ENCODE assay signal across 9 cellular contexts in the genomic region with DNA sequence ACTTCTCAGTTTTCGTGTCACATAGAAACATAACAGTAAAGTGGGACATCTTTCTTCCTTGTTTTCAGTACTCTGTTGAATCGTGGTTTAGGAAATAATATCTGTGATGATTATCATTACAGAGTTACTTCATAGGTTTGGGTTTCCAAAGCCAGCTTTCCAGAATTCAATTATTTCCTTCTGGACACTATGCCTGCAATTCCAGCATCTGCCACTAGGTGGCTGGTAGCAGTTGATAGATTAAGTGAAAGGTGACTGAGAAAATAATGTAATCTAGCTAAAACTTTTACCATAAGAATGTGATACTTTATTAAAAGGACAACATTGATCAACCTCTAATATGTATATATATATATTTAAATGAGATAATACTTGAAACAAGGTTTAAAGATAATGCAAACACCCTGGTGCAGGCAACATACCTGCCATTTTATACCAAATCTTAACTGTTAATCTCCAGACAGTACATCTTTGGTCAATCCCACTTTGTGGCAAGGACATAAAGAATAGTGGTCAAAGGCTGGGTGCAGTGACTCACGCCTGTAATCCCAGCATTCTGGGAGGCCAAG.
DNase-seq lines count a peak whose midpoint lies in the region; ATAC-seq and TF ChIP-seq lines count a peak whose summit lies in the region.
"Had no signal": no experiment of that assay in that cellular context is flagged by ENCODE, and none has a peak within 500 bp of the region (broad histone marks: within the 10 kb centered on the region; RNA-seq: fewer than 3 reads in every experiment).

No MANE protein-coding gene starts in this region.

- H3K36me3 ChIP-seq in sigmoid colon: no peaks in the 10 kb centered on the region

- TF ChIP-seq CTCF in GM12864 (IDR thresholded peaks at IDR 0.05; ENCODE audit: low read depth, low read length, missing control alignments) (peak; percentile 73), sigmoid colon (IDR thresholded peaks at IDR 0.05) (peak in 3 of 4 experiments; percentile 61 to 62 (median 62))

- TF ChIP-seq POLR2A in sigmoid colon (IDR thresholded peaks at IDR 0.05): no peak

- intact Hi-C loops in sigmoid colon (cut with DNase I): no loop called here

- WGBS in sigmoid colon, 2 donors: 84% methylated on average over 3 of the region's 3 CpGs

- no peak for TF ChIP-seq EP300 in sigmoid colon (IDR thresholded peaks at IDR 0.05)

- ATAC-seq in GM18907 (IDR thresholded peaks at IDR 0.05; ENCODE audit: unreplicated experiment) (no peak), HG03280 (IDR thresholded peaks at IDR 0.05; ENCODE audit: unreplicated experiment) (no peak)

- H3K27ac ChIP-seq in sigmoid colon: no peak overlapping the region

- peaks cover 0 to 13% (median 7%) of the 10 kb centered on the region in 4 donors for H3K4me1 ChIP-seq in sigmoid colon

- no peaks in the 10 kb centered on the region for H3K27me3 ChIP-seq in sigmoid colon

- peaks cover 0 to 3% (median 0%) of the 10 kb centered on the region in 4 donors for H3K9me3 ChIP-seq in sigmoid colon

- H3K4me3 ChIP-seq in GM12864 (ENCODE audit: low read depth, low read length): no peak overlapping the region
- H3K4me3 ChIP-seq in sigmoid colon: no peak overlapping the region

- DNase-seq in GM12864 (ENCODE audit: low read depth) (no peak), NAMALWA (ENCODE audit: low spot score) (peak; percentile 57), dermis blood vessel endothelial cell (peak; percentile 17), sigmoid colon (no peak), NCI-H1436 treated with DMSO at 0.1 percent for 48 hours (lab: John Stamatoyannopoulos, UW) (no peak), NOMO-1 treated with dmso at 0.1 percent for 144 hours (lab: John Stamatoyannopoulos, UW; ENCODE audit: unreplicated experiment) (no peak)
- DNase-seq: NCI-H69 had no signal

Comparison
In these comparisons a context has a peak if more than half of its experiments do, and no peak if none do; other contexts are left out.
1. DNase-seq: peak in NAMALWA (single experiment) and dermis blood vessel endothelial cell (single experiment); none in GM12864 (single experiment), sigmoid colon (single experiment), NCI-H1436 treated with DMSO at 0.1 percent for 48 hours (single experiment) and NOMO-1 treated with dmso at 0.1 percent for 144 hours (single experiment).